ENCODE assay signal across 8 cellular contexts in the genomic region with DNA sequence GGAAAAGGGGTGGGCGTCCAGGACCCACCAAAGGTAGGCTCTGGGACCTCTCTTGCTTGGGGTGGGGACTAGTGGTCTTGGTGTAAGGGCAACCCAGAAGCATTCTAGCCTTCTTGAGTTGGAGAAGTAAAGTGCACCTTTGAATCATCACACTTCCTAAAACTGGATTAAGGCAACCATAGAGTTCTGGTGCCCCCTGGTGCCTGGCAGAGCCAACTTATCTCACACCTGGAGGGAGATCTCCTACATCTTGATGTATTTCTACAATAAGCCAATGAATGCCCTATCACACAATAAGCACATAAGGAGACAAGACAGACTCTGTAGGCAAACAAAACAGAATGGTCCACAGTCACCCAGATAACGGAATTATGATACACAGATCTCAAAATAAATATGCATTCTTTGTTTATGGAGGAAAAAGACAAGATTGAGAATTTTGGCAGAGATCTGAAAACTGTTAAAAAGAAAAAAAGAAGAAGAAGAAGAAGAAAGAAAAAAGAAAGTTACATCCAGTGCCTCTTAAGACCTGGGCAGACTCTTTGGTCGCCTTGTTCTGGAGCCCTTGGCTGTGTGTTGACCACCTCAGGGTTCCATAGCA.
DNase-seq lines count a peak whose midpoint lies in the region; ATAC-seq, FAIRE-seq and TF ChIP-seq lines count a peak whose summit lies in the region.

No MANE protein-coding gene starts in this region.

- H3K36me3 ChIP-seq in OCI-LY1 (ENCODE audit: insufficient read depth, low read length) (no peaks in the 10 kb centered on the region), upper lobe of right lung (no peaks in the 10 kb centered on the region)

- H2AFZ ChIP-seq in OCI-LY1 (ENCODE audit: low read length), result no peak overlapping the region

- H3K9me3 ChIP-seq in OCI-LY1 (ENCODE audit: low read length) (0 out of 2 replicates have a peak, but pooled peaks cover 5% of the 10 kb centered on the region), upper lobe of right lung (peaks cover 10% of the 10 kb centered on the region)

- H3K27ac ChIP-seq in OCI-LY1 (ENCODE audit: low read depth, low read length, poor library complexity, severe bottlenecking) (no peak overlapping the region), upper lobe of right lung (no peak overlapping the region)

- no peaks in the 10 kb centered on the region for H4K20me1 ChIP-seq in OCI-LY1 (ENCODE audit: insufficient read depth, low read length)

- H3F3A ChIP-seq in OCI-LY1 (ENCODE audit: insufficient read depth, low read length), result no peaks in the 10 kb centered on the region

- FAIRE-seq in D721Med (lab: Jason Lieb, UNC), result no peak

- peaks cover 7% of the 10 kb centered on the region; the same call in 1 of the 2 replicates for H3K36me3 Mint-ChIP-seq in HFFc6 (ENCODE audit: low read depth)

- H3K4me3 Mint-ChIP-seq in HFFc6, result no peak overlapping the region

- no peaks in the 10 kb centered on the region for H3K79me2 ChIP-seq in OCI-LY1 (ENCODE audit: insufficient read depth, low read length)

- ATAC-seq in upper lobe of right lung (peak; percentile 45), HG02571 (IDR thresholded peaks at IDR 0.05; ENCODE audit: unreplicated experiment) (no peak), HG03521 (IDR thresholded peaks at IDR 0.05; ENCODE audit: unreplicated experiment) (no peak)

- H3K4me2 ChIP-seq in OCI-LY1 (ENCODE audit: low read length), result no peak overlapping the region

- TF ChIP-seq CTCF in D721Med (IDR thresholded peaks at IDR 0.05; ENCODE audit: insufficient read depth, missing control alignments), result peak; percentile 43
- TF ChIP-seq CTCF in HFFc6 (IDR thresholded peaks at IDR 0.05), result peak; percentile 75
- TF ChIP-seq CTCF in OCI-LY1 (IDR thresholded peaks at IDR 0.05; ENCODE audit: low read length), result peak; percentile 76
- TF ChIP-seq CTCF in upper lobe of right lung (IDR thresholded peaks at IDR 0.05), result peak; percentile 32

- H3K27me3 ChIP-seq in OCI-LY1 (ENCODE audit: insufficient read depth, low read length) (no peaks in the 10 kb centered on the region; the same call in 1 of the 2 replicates), upper lobe of right lung (peaks cover 37% of the 10 kb centered on the region)

- H3K4me1 Mint-ChIP-seq in HFFc6 (ENCODE audit: low read depth), result no peaks in the 10 kb centered on the region

- intact Hi-C loops in upper lobe of right lung (cut with DNase I), result no loop called here

- H3K4me1 ChIP-seq in OCI-LY1 (ENCODE audit: insufficient read depth, low read length, severe bottlenecking), result no peaks in the 10 kb centered on the region
- no peaks in the 10 kb centered on the region for H3K4me1 ChIP-seq in upper lobe of right lung

- no peak overlapping the region for H3K4me3 ChIP-seq in OCI-LY1 (ENCODE audit: low read depth, low read length, poor library complexity, severe bottlenecking)
- no peak overlapping the region for H3K4me3 ChIP-seq in upper lobe of right lung

- peaks cover 11% of the 10 kb centered on the region for H3K9me3 Mint-ChIP-seq in HFFc6

- peaks cover 24% of the 10 kb centered on the region for H3K27me3 Mint-ChIP-seq in HFFc6 (ENCODE audit: insufficient read depth)

- H3K9me2 ChIP-seq in OCI-LY1 (ENCODE audit: low read depth, low read length), result no peaks in the 10 kb centered on the region

- H3K9ac ChIP-seq in OCI-LY1 (ENCODE audit: low read length), result no peak overlapping the region

- DNase-seq in D721Med (ENCODE audit: insufficient read length, low spot score), result no peak
- peak; percentile 40 for DNase-seq in HFFc6
- peak; percentile 49 for DNase-seq in amniotic epithelial cell (ENCODE audit: low read depth)
- DNase-seq in left kidney (ENCODE audit: low read depth, low spot score), result peak; percentile 71
- DNase-seq in upper lobe of right lung, result no peak

- no peak overlapping the region for H3K27ac Mint-ChIP-seq in HFFc6

Comparison
In these comparisons a context has a peak if more than half of its experiments do, and no peak if none do; other contexts are left out.
1. DNase-seq: peak in HFFc6 (single experiment), amniotic epithelial cell (single experiment) and left kidney (single experiment); none in D721Med (single experiment) and upper lobe of right lung (single experiment).
2. Peak in every context shown above with its lines, with median percentiles within 50 percentile points of each other: CTCF ChIP-seq.